31 cellular contexts compared by ENCODE assay signal in genomic region chr16:54351171-54351570, GRCh38.
"Had no signal": no experiment of that assay in that cellular context is flagged by ENCODE, and none has a peak within 500 bp of the region (broad histone marks: within the 10 kb centered on the region; RNA-seq: fewer than 3 reads in every experiment).

No MANE protein-coding gene starts in this region.

- H3K27me3 ChIP-seq: body of pancreas, cardiac muscle cell, pancreas, suprapubic skin, upper lobe of right lung had no signal

- H3K4me3 Mint-ChIP-seq: activated CD4-positive, alpha-beta memory T cell treated with anti-CD3 and anti-CD28 coated beads, Interleukin-2, amount 10 ng/mL, durations not matched to agents 7 days and 5 days; activated CD4-positive, alpha-beta T cell treated with anti-CD3 and anti-CD28 coated beads, Interleukin-2, amount 10 ng/mL, durations not matched to agents 7 days and 5 days; activated naive CD4-positive, alpha-beta T cell treated with anti-CD3 and anti-CD28 coated beads, Interleukin-2, amount 50 U/mL, for 24 hours; activated naive CD8-positive, alpha-beta T cell treated with anti-CD3 and anti-CD28 coated beads, Interleukin-2, amount 50 U/mL, for 24 hours; activated T-cell treated with anti-CD3 and anti-CD28 coated beads, Interleukin-2, amount 50 U/mL, for 4 hours; effector memory CD8-positive, alpha-beta T cell; mesothelial cell of epicardium; naive B cell; nephron progenitor cell; T-helper 1 cell treated with Interleukin-12 subunit alpha and Interleukin-12 subunit beta and Interleukin-4 antibody, amounts not matched to agents 30 μg/mL and 1 μg/mL, for 36 hours; WTC11 had no signal

- H3K36me3 ChIP-seq: cardiac muscle cell, esophagus muscularis mucosa, pancreas, prostate gland, suprapubic skin, tibial artery, upper lobe of right lung had no signal

- H3K4me1 ChIP-seq: body of pancreas, esophagus muscularis mucosa, pancreas, prostate gland, suprapubic skin, tibial artery, upper lobe of right lung had no signal

- H3K9me3 ChIP-seq: body of pancreas, pancreas, prostate gland, upper lobe of right lung had no signal

- DNase-seq: activated CD4-positive, alpha-beta memory T cell treated with anti-CD3 and anti-CD28 coated beads, Interleukin-2, amount 10 ng/mL, durations not matched to agents 7 days and 5 days; activated CD4-positive, alpha-beta T cell treated with anti-CD3 and anti-CD28 coated beads for 1 hour; activated CD4-positive, alpha-beta T cell treated with anti-CD3 and anti-CD28 coated beads, Interleukin-2, amount 10 ng/mL, durations not matched to agents 7 days and 5 days; activated naive CD8-positive, alpha-beta T cell treated with anti-CD3 and anti-CD28 coated beads, Interleukin-2, amount 50 U/mL, for 24 hours; activated T-cell treated with anti-CD3 and anti-CD28 coated beads, Interleukin-2, amount 50 U/mL, for 4 hours; amygdala; body of pancreas; dorsolateral prefrontal cortex; effector memory CD8-positive, alpha-beta T cell; foreskin melanocyte; left cardiac atrium; naive B cell; nephron progenitor cell; nucleus accumbens; pancreas; stimulated activated CD4-positive, alpha-beta T cell treated with anti-CD3 and anti-CD28 coated beads, Interleukin-15, amount 100 ng/mL, for 24 hours; stimulated activated CD4-positive, alpha-beta T cell treated with anti-CD3 and anti-CD28 coated beads, Interleukin-2, amount 100 ng/mL, for 24 hours; stimulated activated naive CD4-positive, alpha-beta T cell; T-helper 9 cell; tibial artery; upper lobe of right lung had no signal

- H3K27ac Mint-ChIP-seq: activated CD4-positive, alpha-beta memory T cell treated with anti-CD3 and anti-CD28 coated beads, Interleukin-2, amount 10 ng/mL, durations not matched to agents 7 days and 5 days; activated CD4-positive, alpha-beta T cell treated with anti-CD3 and anti-CD28 coated beads, Interleukin-2, amount 10 ng/mL, durations not matched to agents 7 days and 5 days; activated naive CD4-positive, alpha-beta T cell treated with anti-CD3 and anti-CD28 coated beads, Interleukin-2, amount 50 U/mL, for 24 hours; activated naive CD8-positive, alpha-beta T cell treated with anti-CD3 and anti-CD28 coated beads, Interleukin-2, amount 50 U/mL, for 24 hours; activated T-helper 2 cell treated with anti-CD3 and anti-CD28 coated beads, Interferon-gamma antibody, Interleukin-2, Interleukin-4, amounts not matched to agents 10 μg/mL and 5 μg/mL and 100 μg/mL, durations not matched to agents 14 hours and 24 hours and 36 hours; effector memory CD8-positive, alpha-beta T cell; mesothelial cell of epicardium; naive B cell; nephron progenitor cell; T-helper 1 cell treated with Interleukin-12 subunit alpha and Interleukin-12 subunit beta and Interleukin-4 antibody, amounts not matched to agents 30 μg/mL and 1 μg/mL, for 36 hours; WTC11 had no signal

- H3K27ac ChIP-seq: body of pancreas, cardiac muscle cell, coronary artery, dorsolateral prefrontal cortex, esophagus muscularis mucosa, pancreas, prostate gland, suprapubic skin, tibial artery, upper lobe of right lung had no signal

- H3K4me1 Mint-ChIP-seq: activated CD4-positive, alpha-beta memory T cell treated with anti-CD3 and anti-CD28 coated beads, Interleukin-2, amount 10 ng/mL, durations not matched to agents 7 days and 5 days; activated CD4-positive, alpha-beta T cell treated with anti-CD3 and anti-CD28 coated beads, Interleukin-2, amount 10 ng/mL, durations not matched to agents 7 days and 5 days; activated naive CD4-positive, alpha-beta T cell treated with anti-CD3 and anti-CD28 coated beads, Interleukin-2, amount 50 U/mL, for 24 hours; activated naive CD8-positive, alpha-beta T cell treated with anti-CD3 and anti-CD28 coated beads, Interleukin-2, amount 50 U/mL, for 24 hours; mesothelial cell of epicardium; naive B cell; WTC11 had no signal

- ATAC-seq: activated naive CD8-positive, alpha-beta T cell treated with anti-CD3 and anti-CD28 coated beads, Interleukin-2, amount 50 U/mL, for 24 hours; activated T-cell treated with anti-CD3 and anti-CD28 coated beads, Interleukin-2, amount 50 U/mL, for 4 hours; body of pancreas; effector memory CD8-positive, alpha-beta T cell; left cardiac atrium; pancreas; upper lobe of right lung; WTC11 had no signal

- H3K9me3 Mint-ChIP-seq: activated CD4-positive, alpha-beta memory T cell treated with anti-CD3 and anti-CD28 coated beads, Interleukin-2, amount 10 ng/mL, durations not matched to agents 7 days and 5 days; activated CD4-positive, alpha-beta T cell treated with anti-CD3 and anti-CD28 coated beads, Interleukin-2, amount 10 ng/mL, durations not matched to agents 7 days and 5 days; activated naive CD4-positive, alpha-beta T cell treated with anti-CD3 and anti-CD28 coated beads, Interleukin-2, amount 50 U/mL, for 24 hours; effector memory CD8-positive, alpha-beta T cell had no signal

- H3K27me3 Mint-ChIP-seq: activated CD4-positive, alpha-beta memory T cell treated with anti-CD3 and anti-CD28 coated beads, Interleukin-2, amount 10 ng/mL, durations not matched to agents 7 days and 5 days; activated CD4-positive, alpha-beta T cell treated with anti-CD3 and anti-CD28 coated beads, Interleukin-2, amount 10 ng/mL, durations not matched to agents 7 days and 5 days had no signal

- H3K36me3 Mint-ChIP-seq: activated naive CD4-positive, alpha-beta T cell treated with anti-CD3 and anti-CD28 coated beads, Interleukin-2, amount 50 U/mL, for 24 hours had no signal

- H3K4me3 ChIP-seq: body of pancreas, cardiac muscle cell, coronary artery, dorsolateral prefrontal cortex, esophagus muscularis mucosa, pancreas, prostate gland, suprapubic skin, tibial artery, upper lobe of right lung had no signal
